ENCODE assay signal across 23 cellular contexts in the genomic region with DNA sequence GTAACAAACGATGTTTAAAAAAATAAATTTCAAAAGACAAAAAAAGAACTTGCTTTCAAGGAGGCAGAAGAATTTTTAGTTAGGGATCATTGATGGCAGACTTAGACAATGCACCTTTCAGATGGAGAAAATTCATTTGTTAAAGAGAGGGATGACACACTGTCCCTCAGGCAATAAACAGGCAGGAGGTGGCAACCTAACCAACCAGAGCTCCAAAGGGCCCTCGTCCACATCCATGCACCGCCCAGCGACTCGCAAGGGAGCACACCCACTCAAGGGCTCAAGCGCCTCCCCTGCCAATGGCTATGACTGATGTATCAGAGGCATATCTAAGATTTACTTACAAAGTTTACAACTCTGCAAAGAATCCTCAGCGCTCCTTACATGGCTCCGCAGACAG.
DNase-seq lines count a peak whose midpoint lies in the region; ATAC-seq and TF ChIP-seq lines count a peak whose summit lies in the region.
"Had no signal": no experiment of that assay in that cellular context is flagged by ENCODE, and none has a peak within 500 bp of the region (broad histone marks: within the 10 kb centered on the region; RNA-seq: fewer than 3 reads in every experiment).

No MANE protein-coding gene starts in this region.

- H3K27ac Mint-ChIP-seq in CD4-positive, alpha-beta memory T cell, result no peak overlapping the region
- H3K27ac Mint-ChIP-seq: CD8-positive, alpha-beta T cell had no signal

- peak; percentile 33 for DNase-seq in ELR (ENCODE audit: low read depth)
- DNase-seq in PC-3, result peak; percentile 5
- DNase-seq in epithelial cell of esophagus (ENCODE audit: low read depth), result peak; percentile 51
- DNase-seq in iPS-NIHi7 (ENCODE audit: extremely low spot score), result peak; percentile 24
- DNase-seq in CD4-positive, alpha-beta memory T cell, result no peak
- DNase-seq in stimulated activated naive CD4-positive, alpha-beta T cell (lab: John Stamatoyannopoulos, UW), result no peak
- DNase-seq: C1 segment of cervical spinal cord; CD8-positive, alpha-beta T cell; DMS 273 treated with DMSO at 0.1 percent for 48 hours; DMS79; EL; Kasumi-1; MG63; NCI-H1105 treated with DMSO at 0.1 percent for 48 hours; NCI-H146; NCI-H1930; NCI-H2107; NCI-H2227 treated with DMSO at 0.1 percent for 48 hours; NCI-H526 treated with DMSO at 0.1 percent for 48 hours; Peyer's patch had no signal

- H3K27me3 ChIP-seq in PC-3 (ENCODE audit: low read length), result no peaks in the 10 kb centered on the region
- no peaks in the 10 kb centered on the region for H3K27me3 ChIP-seq in CD4-positive, alpha-beta memory T cell (ENCODE audit: insufficient read depth, low read length)
- H3K27me3 ChIP-seq: MG63, Peyer's patch had no signal

- ATAC-seq in PC-3 (no peak; the same call in 1 of the 2 replicates), HG02938 (IDR thresholded peaks at IDR 0.05; ENCODE audit: unreplicated experiment) (no peak)
- ATAC-seq: CD8-positive, alpha-beta T cell; K562; SK-N-SH treated with all-trans-retinoic acid at 6 μM for 48 hours had no signal

- H3K4me1 Mint-ChIP-seq in CD4-positive, alpha-beta memory T cell, result no peaks in the 10 kb centered on the region

- H3K36me3 Mint-ChIP-seq in CD4-positive, alpha-beta memory T cell, result peaks cover 44 to 80% of the 10 kb centered on the region in 2 donors

- no peaks in the 10 kb centered on the region for H3K9me3 Mint-ChIP-seq in CD4-positive, alpha-beta memory T cell
- H3K9me3 Mint-ChIP-seq: CD8-positive, alpha-beta T cell had no signal

- no peak overlapping the region for H2AFZ ChIP-seq in PC-3 (ENCODE audit: low read length)

- no peaks in the 10 kb centered on the region for H3K79me2 ChIP-seq in PC-3 (ENCODE audit: low read length)

- POLR2A ChIA-PET in PC-3 (lab: Charles Lee; ENCODE audit: unreplicated experiment), result no interaction called here
- POLR2A ChIA-PET in CD4-positive, alpha-beta memory T cell (lab: Charles Lee; ENCODE audit: partially characterized antibody), result no interaction called here

- no peaks in the 10 kb centered on the region for H3K27me3 Mint-ChIP-seq in CD4-positive, alpha-beta memory T cell

- no TSS peak for BruUV-seq in PC-3 (replicated peaks; lab: Mats Ljungman, UMichigan)

- TF ChIP-seq CTCF in PC-3 (conservative IDR thresholded peaks at IDR 0.05; ENCODE audit: low read depth, low read length) (no peak), epithelial cell of esophagus (IDR thresholded peaks at IDR 0.05; ENCODE audit: insufficient read depth, low read depth, low read length, missing control alignments) (no peak)

- H3K4me1 ChIP-seq in PC-3 (ENCODE audit: insufficient read depth, low read length), result peaks cover 7% of the 10 kb centered on the region; the same call in 1 of the 2 replicates
- no peaks in the 10 kb centered on the region for H3K4me1 ChIP-seq in CD4-positive, alpha-beta memory T cell (ENCODE audit: insufficient read depth, low read length)
- H3K4me1 ChIP-seq: Peyer's patch had no signal

- CTCF ChIA-PET in PC-3 (lab: Charles Lee), result no interaction called here
- CTCF ChIA-PET in CD4-positive, alpha-beta memory T cell (lab: Charles Lee; ENCODE audit: partially characterized antibody), result interaction anchor here (1.7 kb wide), 1 partner anchor 100 kb away, joined by 4 read pairs; no protein-coding TSS in a partner anchor

- H3F3A ChIP-seq in PC-3 (ENCODE audit: low read length, unreplicated experiment), result no peaks in the 10 kb centered on the region

- H3K36me3 ChIP-seq in PC-3 (ENCODE audit: low read depth, low read length), result peaks cover 18% of the 10 kb centered on the region
- peaks cover 16% of the 10 kb centered on the region for H3K36me3 ChIP-seq in CD4-positive, alpha-beta memory T cell (ENCODE audit: insufficient read depth, low read length)

- H3K9me2 ChIP-seq in PC-3 (replicated peaks; ENCODE audit: low read length), result no peaks in the 10 kb centered on the region

- H3K4me2 ChIP-seq in PC-3 (ENCODE audit: low read length), result no peak overlapping the region

- no peak overlapping the region for H3K4me3 Mint-ChIP-seq in CD4-positive, alpha-beta memory T cell
- H3K4me3 Mint-ChIP-seq: CD8-positive, alpha-beta T cell had no signal

- no peak overlapping the region for H3K9ac ChIP-seq in PC-3 (ENCODE audit: low read length)

- H3K4me3 ChIP-seq in PC-3 (ENCODE audit: low read length), result no peak overlapping the region
- no peak overlapping the region for H3K4me3 ChIP-seq in epithelial cell of esophagus (ENCODE audit: low read length)
- no peak overlapping the region for H3K4me3 ChIP-seq in CD4-positive, alpha-beta memory T cell (ENCODE audit: low read length in 2 of 2)
- H3K4me3 ChIP-seq: K562, MG63, Peyer's patch had no signal

- no peak overlapping the region for H3K27ac ChIP-seq in PC-3 (ENCODE audit: low read length)
- no peak overlapping the region for H3K27ac ChIP-seq in CD4-positive, alpha-beta memory T cell (ENCODE audit: low read depth, low read length)
- H3K27ac ChIP-seq: Peyer's patch had no signal

- no peaks in the 10 kb centered on the region for H3K9me3 ChIP-seq in PC-3 (ENCODE audit: low read length)
- no peaks in the 10 kb centered on the region for H3K9me3 ChIP-seq in CD4-positive, alpha-beta memory T cell (ENCODE audit: control insufficient read depth in 1 of 2, low read length in 2 of 2)
- H3K9me3 ChIP-seq: MG63, Peyer's patch had no signal

- no peaks in the 10 kb centered on the region for H4K20me1 ChIP-seq in PC-3 (ENCODE audit: low read length)

- intact Hi-C loops in PC-3 (cut with micrococcal nuclease), result no loop called here
- intact Hi-C loops in CD4-positive, alpha-beta memory T cell (cut with micrococcal nuclease), result no loop called here

Comparison
In these comparisons a context has a peak if more than half of its experiments do, and no peak if none do; other contexts are left out.
1. DNase-seq: peak in ELR (single experiment), PC-3 (single experiment), epithelial cell of esophagus (single experiment) and iPS-NIHi7 (single experiment); none in CD4-positive, alpha-beta memory T cell (0 of 5) and stimulated activated naive CD4-positive, alpha-beta T cell (0 of 6).